In the genomic region with DNA sequence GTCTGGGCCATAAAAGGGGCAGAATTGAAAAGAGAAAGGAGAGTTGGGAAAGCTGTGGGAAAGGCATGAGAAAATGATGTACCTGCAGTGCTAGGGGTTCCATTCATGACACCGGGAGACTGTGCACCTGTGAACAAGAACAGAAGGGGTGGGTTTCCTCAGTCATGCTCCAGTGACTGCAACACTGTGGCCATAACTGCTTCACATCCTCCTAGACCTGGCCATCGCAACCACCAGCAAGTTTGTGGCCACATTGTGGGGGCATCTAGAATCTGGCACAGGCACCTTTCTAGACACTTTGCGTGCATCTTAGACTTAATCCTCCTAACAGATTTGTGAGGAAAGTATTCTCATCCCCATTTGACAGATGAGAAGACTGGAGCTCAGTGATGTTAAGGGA, we compare ENCODE assay signal across 33 cellular contexts. TPM values are rescaled to one million over a fixed set of nuclear protein-coding genes. Genes with fewer than 3 reads are reported as not detected.
"Had no signal": no experiment of that assay in that cellular context is flagged by ENCODE, and none has a peak within 500 bp of the region (broad histone marks: within the 10 kb centered on the region; RNA-seq: fewer than 3 reads in every experiment).

No MANE protein-coding gene starts in this region.

- H3K36me3 Mint-ChIP-seq: stimulated activated effector memory CD8-positive, alpha-beta T cell treated with anti-CD3 and anti-CD28 coated beads, Interleukin-12 subunit alpha, Interleukin-12 subunit beta, amount 100 ng/mL, for 72 hours; stimulated activated memory B cell treated with anti-CD40 and anti-IgM and Interleukin-4, amounts not matched to agents 10 μg/mL and 1 μg/mL and 100 μg/mL, for 72 hours; stimulated activated naive B cell treated with anti-CD40 and anti-IgM and Interleukin-4, amounts not matched to agents 10 μg/mL and 1 μg/mL and 100 μg/mL, for 72 hours; type B pancreatic cell had no signal

- ATAC-seq: stimulated activated effector memory CD8-positive, alpha-beta T cell treated with anti-CD3 and anti-CD28 coated beads, Interleukin-12 subunit alpha, Interleukin-12 subunit beta, amount 100 ng/mL, for 72 hours; stimulated activated memory B cell treated with anti-CD40 and anti-IgM and Interleukin-4, amounts not matched to agents 10 μg/mL and 1 μg/mL and 100 μg/mL, for 72 hours; stimulated activated naive B cell treated with anti-CD40 and anti-IgM and Interleukin-4, amounts not matched to agents 10 μg/mL and 1 μg/mL and 100 μg/mL, for 72 hours; stimulated activated naive CD8-positive, alpha-beta T cell treated with anti-CD3 and anti-CD28 coated beads, Interleukin-15, amount 100 ng/mL, for 72 hours; stimulated activated naive CD8-positive, alpha-beta T cell treated with anti-CD3 and anti-CD28 coated beads, Interleukin-15, Interleukin-2, amounts not matched to agents 100 U/mL and 50 U/mL, for 24 hours; upper lobe of right lung had no signal

- H3K9me3 Mint-ChIP-seq: stimulated activated naive B cell treated with anti-CD40 and anti-IgM and Interleukin-4, amounts not matched to agents 10 μg/mL and 1 μg/mL and 100 μg/mL, for 72 hours; stimulated activated naive CD8-positive, alpha-beta T cell treated with anti-CD3 and anti-CD28 coated beads, Interleukin-15, Interleukin-2, amounts not matched to agents 100 ng/mL and 50 ng/mL, for 24 hours; type B pancreatic cell had no signal

- H3K4me3 Mint-ChIP-seq: stimulated activated effector memory CD8-positive, alpha-beta T cell treated with anti-CD3 and anti-CD28 coated beads, Interleukin-12 subunit alpha, Interleukin-12 subunit beta, amount 100 ng/mL, for 72 hours; stimulated activated memory B cell treated with anti-CD40 and anti-IgM and Interleukin-4, amounts not matched to agents 10 μg/mL and 1 μg/mL and 100 μg/mL, for 72 hours; stimulated activated naive B cell treated with anti-CD40 and anti-IgM and Interleukin-4, amounts not matched to agents 10 μg/mL and 1 μg/mL and 100 μg/mL, for 72 hours; stimulated activated naive CD8-positive, alpha-beta T cell treated with anti-CD3 and anti-CD28 coated beads, Interleukin-15, amount 100 ng/mL, for 72 hours; stimulated activated naive CD8-positive, alpha-beta T cell treated with anti-CD3 and anti-CD28 coated beads, Interleukin-15, Interleukin-2, amounts not matched to agents 100 ng/mL and 50 ng/mL, for 24 hours; type B pancreatic cell had no signal

- FAIRE-seq: urothelium cell line had no signal

- H3K4me1 Mint-ChIP-seq: stimulated activated effector memory CD8-positive, alpha-beta T cell treated with anti-CD3 and anti-CD28 coated beads, Interleukin-12 subunit alpha, Interleukin-12 subunit beta, amount 100 ng/mL, for 72 hours; stimulated activated memory B cell treated with anti-CD40 and anti-IgM and Interleukin-4, amounts not matched to agents 10 μg/mL and 1 μg/mL and 100 μg/mL, for 72 hours; stimulated activated naive B cell treated with anti-CD40 and anti-IgM and Interleukin-4, amounts not matched to agents 10 μg/mL and 1 μg/mL and 100 μg/mL, for 72 hours; stimulated activated naive CD8-positive, alpha-beta T cell treated with anti-CD3 and anti-CD28 coated beads, Interleukin-15, amount 100 ng/mL, for 72 hours had no signal

- H3K27ac ChIP-seq: stomach, suprapubic skin, testis, thoracic aorta, thyroid gland, tibial artery, tibial nerve, transverse colon, upper lobe of left lung, upper lobe of right lung, uterus, vagina had no signal

- H3K4me3 ChIP-seq: stomach, suprapubic skin, testis, thoracic aorta, thyroid gland, tibial artery, tibial nerve, transverse colon, upper lobe of left lung, upper lobe of right lung, uterus, vagina had no signal

- DNase-seq: stimulated activated CD4-positive, alpha-beta T cell treated with anti-CD3 and anti-CD28 coated beads, Interleukin-2, amount 100 ng/mL, for 48 hours; stimulated activated CD4-positive, alpha-beta T cell treated with anti-CD3 and anti-CD28 coated beads, Interleukin-4, amount 100 ng/mL, for 1 hour; stimulated activated CD4-positive, alpha-beta T cell treated with anti-CD3 and anti-CD28 coated beads, Interleukin-4, amount 100 ng/mL, for 24 hours; stimulated activated CD4-positive, alpha-beta T cell treated with anti-CD3 and anti-CD28 coated beads, Interleukin-4, amount 100 ng/mL, for 4 hours; stimulated activated CD8-positive, alpha-beta memory T cell treated with anti-CD3 and anti-CD28 coated beads, Interleukin-4, amount 100 ng/mL, for 48 hours; stimulated activated naive B cell treated with anti-CD40 and anti-IgM and Interleukin-4, amounts not matched to agents 10 μg/mL and 1 μg/mL and 100 μg/mL, for 72 hours; stimulated activated naive CD4-positive, alpha-beta T cell; stimulated activated naive CD4-positive, alpha-beta T cell treated with Interleukin-2 at 50 U/mL for 16 hours; stimulated activated naive CD8-positive, alpha-beta T cell treated with anti-CD3 and anti-CD28 coated beads, Interleukin-15, amount 100 ng/mL, for 72 hours; stimulated activated naive CD8-positive, alpha-beta T cell treated with anti-CD3 and anti-CD28 coated beads, Interleukin-15, Interleukin-2, amounts not matched to agents 100 U/mL and 50 U/mL, for 24 hours; stomach; substantia nigra; testis; thyroid gland; tibial artery; transverse colon; trophoblast cell; upper lobe of left lung; upper lobe of right lung; uterus had no signal

- H3K9me3 ChIP-seq: stomach, suprapubic skin, testis, thoracic aorta, thyroid gland, tibial artery, tibial nerve, transverse colon, upper lobe of left lung, upper lobe of right lung, uterus, vagina had no signal

- H3K4me1 ChIP-seq: stomach, suprapubic skin, testis, thyroid gland, tibial artery, tibial nerve, transverse colon, upper lobe of left lung, upper lobe of right lung, uterus, vagina had no signal

- H3K27me3 ChIP-seq: stomach, suprapubic skin, testis, thyroid gland, tibial artery, tibial nerve, transverse colon, upper lobe of left lung, upper lobe of right lung, uterus, vagina had no signal

- H3K27me3 Mint-ChIP-seq: stimulated activated naive CD8-positive, alpha-beta T cell treated with anti-CD3 and anti-CD28 coated beads, Interleukin-15, amount 100 ng/mL, for 72 hours; stimulated activated naive CD8-positive, alpha-beta T cell treated with anti-CD3 and anti-CD28 coated beads, Interleukin-15, Interleukin-2, amounts not matched to agents 100 ng/mL and 50 ng/mL, for 24 hours had no signal

- H3K36me3 ChIP-seq: stomach, suprapubic skin, thoracic aorta, thyroid gland, tibial artery, tibial nerve, transverse colon, upper lobe of left lung, upper lobe of right lung, uterus, vagina had no signal

- H3K27ac Mint-ChIP-seq: stimulated activated effector memory CD8-positive, alpha-beta T cell treated with anti-CD3 and anti-CD28 coated beads, Interleukin-12 subunit alpha, Interleukin-12 subunit beta, amount 100 ng/mL, for 72 hours; stimulated activated memory B cell treated with anti-CD40 and anti-IgM and Interleukin-4, amounts not matched to agents 10 μg/mL and 1 μg/mL and 100 μg/mL, for 72 hours; stimulated activated naive B cell treated with anti-CD40 and anti-IgM and Interleukin-4, amounts not matched to agents 10 μg/mL and 1 μg/mL and 100 μg/mL, for 72 hours; stimulated activated naive CD8-positive, alpha-beta T cell treated with anti-CD3 and anti-CD28 coated beads, Interleukin-15, amount 100 ng/mL, for 72 hours; stimulated activated naive CD8-positive, alpha-beta T cell treated with anti-CD3 and anti-CD28 coated beads, Interleukin-15, Interleukin-2, amounts not matched to agents 100 ng/mL and 50 ng/mL, for 24 hours; type B pancreatic cell had no signal

RNA-seq across cellular contexts. Expression of gene GP2, which starts 12.7 kb away (rescaled TPM):
- total RNA-seq: subcutaneous adipose tissue, temporal lobe, upper lobe of right lung, uterus, vagina had no signal

RNA-seq across cellular contexts. Expression of gene UMOD, which starts 37.9 kb away (rescaled TPM):
- total RNA-seq: subcutaneous adipose tissue, suprapubic skin, temporal lobe, thoracic aorta, thyroid gland, tibial nerve, transverse colon, upper lobe of left lung, upper lobe of right lung, ureter, urinary bladder, uterus, vagina had no signal
- polyA plus RNA-seq: urinary bladder had no signal
